24 cellular contexts compared by ENCODE assay signal in genomic region chr19:31353826-31354225, GRCh38. TPM values are rescaled to one million over a fixed set of nuclear protein-coding genes. Genes with fewer than 3 reads are reported as not detected.
DNase-seq lines count a peak whose midpoint lies in the region; ATAC-seq, FAIRE-seq and TF ChIP-seq lines count a peak whose summit lies in the region.
"Had no signal": no experiment of that assay in that cellular context is flagged by ENCODE, and none has a peak within 500 bp of the region (broad histone marks: within the 10 kb centered on the region; RNA-seq: fewer than 3 reads in every experiment).

No MANE protein-coding gene starts in this region.

- no peak overlapping the region for H3K9ac ChIP-seq in smooth muscle cell (ENCODE audit: low read depth)

- intact Hi-C loops in body of pancreas (cut with DNase I): loop anchor here (10.0 kb wide), 1 partner anchor 679 kb away; no protein-coding TSS in a partner anchor
- intact Hi-C loops in activated CD4-positive, alpha-beta T cell treated with anti-CD3 and anti-CD28 coated beads, Interleukin-2, amount 10 ng/mL, durations not matched to agents 24 days and 14 days (cut with micrococcal nuclease): loop anchor here (5.0 to 10.0 kb wide), 2 partner anchors 672 to 1321 kb away; partner anchors contain the start of genes ANKRD27 and RGS9BP

- CTCF ChIA-PET in activated CD4-positive, alpha-beta T cell treated with anti-CD3 and anti-CD28 coated beads, Interleukin-2, amount 10 ng/mL, durations not matched to agents 7 days and 5 days (lab: Charles Lee): interaction anchor here (0.6 to 1.6 kb wide), 4 partner anchors 18 to 299 kb away, joined by 3 to 4 read pairs (median 3); no protein-coding TSS in a partner anchor

- H3K36me3 ChIP-seq in body of pancreas (replicated peaks in 1 of 2; ENCODE audit: insufficient read depth in 1 of 2, low read depth in 2 of 2) (no peaks in the 10 kb centered on the region), smooth muscle cell (ENCODE audit: low read depth) (no peaks in the 10 kb centered on the region)

- peak in 2 of 7 experiments; percentile 10 to 13 for TF ChIP-seq CTCF in body of pancreas (IDR thresholded peaks at IDR 0.05)
- TF ChIP-seq CTCF in mesothelial cell of epicardium (IDR thresholded peaks at IDR 0.05; ENCODE audit: unreplicated experiment): no peak
- peak; percentile 12 for TF ChIP-seq CTCF in smooth muscle cell (IDR thresholded peaks at IDR 0.05; ENCODE audit: borderline replicate concordance, insufficient read depth, poor library complexity, severe bottlenecking)

- H3K4me2 ChIP-seq in smooth muscle cell: peak overlapping the region; percentile 92
- H3K4me2 ChIP-seq: A549 had no signal

- WGBS in body of pancreas, 2 donors: 21 to 23% methylated on average over 10 of the region's 10 CpGs
- 20% methylated on average over 10 of the region's 10 CpGs for WGBS in smooth muscle cell (ENCODE audit: low lambda C conversion rate)

- POLR2A ChIA-PET in activated CD4-positive, alpha-beta T cell treated with anti-CD3 and anti-CD28 coated beads, Interleukin-2, amount 10 ng/mL, durations not matched to agents 7 days and 5 days (lab: Charles Lee): no interaction called here

- H3K79me2 ChIP-seq in smooth muscle cell (ENCODE audit: low read depth): peaks cover 43% of the 10 kb centered on the region

- H3K4me3 Mint-ChIP-seq in activated CD4-positive, alpha-beta T cell treated with anti-CD3 and anti-CD28 coated beads, Interleukin-2, amount 10 ng/mL, durations not matched to agents 7 days and 5 days: no peak overlapping the region
- H3K4me3 Mint-ChIP-seq in mesothelial cell of epicardium: peak overlapping the region; percentile 87
- H3K4me3 Mint-ChIP-seq in activated CD4-positive, alpha-beta T cell treated with anti-CD3 and anti-CD28 coated beads, Interleukin-2, amount 10 ng/mL, durations not matched to agents 24 days and 14 days: no peak overlapping the region
- H3K4me3 Mint-ChIP-seq: activated naive CD8-positive, alpha-beta T cell treated with anti-CD3 and anti-CD28 coated beads, Interleukin-2, amount 10 ng/mL, durations not matched to agents 7 days and 5 days; CD8-positive, alpha-beta T cell had no signal

- H3K27ac ChIP-seq in body of pancreas (no peak overlapping the region), smooth muscle cell (ENCODE audit: low read depth) (peak overlapping the region; percentile 84)
- H3K27ac ChIP-seq: A549 had no signal

- no peak overlapping the region for H2AFZ ChIP-seq in smooth muscle cell (ENCODE audit: low read depth)

- H3K9me3 Mint-ChIP-seq in activated CD4-positive, alpha-beta T cell treated with anti-CD3 and anti-CD28 coated beads, Interleukin-2, amount 10 ng/mL, durations not matched to agents 7 days and 5 days: no peaks in the 10 kb centered on the region
- H3K9me3 Mint-ChIP-seq in mesothelial cell of epicardium: no peaks in the 10 kb centered on the region
- H3K9me3 Mint-ChIP-seq in activated CD4-positive, alpha-beta T cell treated with anti-CD3 and anti-CD28 coated beads, Interleukin-2, amount 10 ng/mL, durations not matched to agents 24 days and 14 days: no peaks in the 10 kb centered on the region
- H3K9me3 Mint-ChIP-seq: activated naive CD8-positive, alpha-beta T cell treated with anti-CD3 and anti-CD28 coated beads, Interleukin-2, amount 10 ng/mL, durations not matched to agents 7 days and 5 days; CD8-positive, alpha-beta T cell had no signal

- peak; percentile 37 for DNase-seq in activated CD4-positive, alpha-beta T cell treated with anti-CD3 and anti-CD28 coated beads for 48 hours
- DNase-seq in activated CD4-positive, alpha-beta T cell treated with anti-CD3 and anti-CD28 coated beads, Interleukin-2, amount 10 ng/mL, durations not matched to agents 7 days and 5 days: no peak
- peak; percentile 38 to 55 (median 50) for DNase-seq in body of pancreas
- DNase-seq in mesothelial cell of epicardium (ENCODE audit: low spot score in 2 of 2, unreplicated experiment in 2 of 2): no peak
- DNase-seq in smooth muscle cell (lab: John Stamatoyannopoulos, UW; ENCODE audit: unreplicated experiment): no peak
- DNase-seq in GM12891 (ENCODE audit: insufficient read length, low spot score): no peak
- DNase-seq in NOMO-1 (lab: John Stamatoyannopoulos, UW; ENCODE audit: unreplicated experiment in 2 of 2): no peak
- no peak for DNase-seq in activated CD4-positive, alpha-beta T cell treated with anti-CD3 and anti-CD28 coated beads, Interleukin-2, amount 10 ng/mL, durations not matched to agents 24 days and 14 days
- DNase-seq: activated CD4-positive, CD25-positive, alpha-beta regulatory T cell treated with anti-CD3 and anti-CD28 coated beads, Interleukin-2, amount 50 U/mL, for 72 hours; activated naive CD8-positive, alpha-beta T cell treated with anti-CD3 and anti-CD28 coated beads, Interleukin-2, amount 10 ng/mL, durations not matched to agents 7 days and 5 days; activated T-cell treated with anti-CD3 and anti-CD28 coated beads, Interleukin-2, amount 50 U/mL, for 1 hour; CD8-positive, alpha-beta T cell; effector CD8-positive, alpha-beta T cell; EL; hippocampal formation; left ventricle myocardium superior; naive B cell; NCI-H2227 treated with DMSO at 0.1 percent for 48 hours; NK-92 treated with Interleukin-12 subunit alpha and Interleukin-12 subunit beta, amount 100 ng/mL, for 24 hours; stimulated activated CD4-positive, alpha-beta T cell treated with anti-CD3 and anti-CD28 coated beads, Interleukin-4, amount 100 ng/mL, for 4 hours; T-helper 1 cell had no signal

- TF ChIP-seq POLR2A in body of pancreas (IDR thresholded peaks at IDR 0.05): no peak
- no peak for TF ChIP-seq POLR2A in GM12891 (IDR thresholded peaks at IDR 0.05; ENCODE audit: low read depth, low read length)

- ATAC-seq in body of pancreas: no peak
- ATAC-seq: A549; CD8-positive, alpha-beta T cell; GM12878; left ventricle myocardium superior; Right ventricle myocardium inferior had no signal

- peaks cover 6% of the 10 kb centered on the region for H3F3A ChIP-seq in smooth muscle cell (ENCODE audit: low read depth)

- peaks cover 20% of the 10 kb centered on the region for H3K4me1 ChIP-seq in body of pancreas
- H3K4me1 ChIP-seq in smooth muscle cell (ENCODE audit: low read depth): peaks cover 23% of the 10 kb centered on the region

- H3K9me3 ChIP-seq in body of pancreas (no peaks in the 10 kb centered on the region), smooth muscle cell (replicated peaks; ENCODE audit: low read depth) (no peaks in the 10 kb centered on the region)
- H3K9me3 ChIP-seq: A549 had no signal

- H3K27me3 ChIP-seq in body of pancreas (peaks cover 0 to 25% of the 10 kb centered on the region in 2 donors), smooth muscle cell (ENCODE audit: low read depth) (no peaks in the 10 kb centered on the region)

- H3K4me1 Mint-ChIP-seq in activated CD4-positive, alpha-beta T cell treated with anti-CD3 and anti-CD28 coated beads, Interleukin-2, amount 10 ng/mL, durations not matched to agents 7 days and 5 days: peaks cover 19% of the 10 kb centered on the region
- H3K4me1 Mint-ChIP-seq in mesothelial cell of epicardium: peaks cover 50% of the 10 kb centered on the region
- peaks cover 28% of the 10 kb centered on the region for H3K4me1 Mint-ChIP-seq in activated CD4-positive, alpha-beta T cell treated with anti-CD3 and anti-CD28 coated beads, Interleukin-2, amount 10 ng/mL, durations not matched to agents 24 days and 14 days

- H4K20me1 ChIP-seq in smooth muscle cell (ENCODE audit: low read depth): peaks cover 20% of the 10 kb centered on the region

- no peak overlapping the region for H3K27ac Mint-ChIP-seq in activated CD4-positive, alpha-beta T cell treated with anti-CD3 and anti-CD28 coated beads, Interleukin-2, amount 10 ng/mL, durations not matched to agents 7 days and 5 days
- H3K27ac Mint-ChIP-seq in mesothelial cell of epicardium: peak overlapping the region; percentile 91
- H3K27ac Mint-ChIP-seq in activated CD4-positive, alpha-beta T cell treated with anti-CD3 and anti-CD28 coated beads, Interleukin-2, amount 10 ng/mL, durations not matched to agents 24 days and 14 days: no peak overlapping the region
- H3K27ac Mint-ChIP-seq: activated naive CD8-positive, alpha-beta T cell treated with anti-CD3 and anti-CD28 coated beads, Interleukin-2, amount 10 ng/mL, durations not matched to agents 7 days and 5 days; CD8-positive, alpha-beta T cell had no signal

- H3K4me3 ChIP-seq in body of pancreas: no peak overlapping the region
- no peak overlapping the region for H3K4me3 ChIP-seq in smooth muscle cell
- H3K4me3 ChIP-seq: A549, GM12878 had no signal

- H3K36me3 Mint-ChIP-seq in activated CD4-positive, alpha-beta T cell treated with anti-CD3 and anti-CD28 coated beads, Interleukin-2, amount 10 ng/mL, durations not matched to agents 7 days and 5 days (ENCODE audit: low read depth): no peaks in the 10 kb centered on the region
- H3K36me3 Mint-ChIP-seq in mesothelial cell of epicardium: no peaks in the 10 kb centered on the region
- H3K36me3 Mint-ChIP-seq in activated CD4-positive, alpha-beta T cell treated with anti-CD3 and anti-CD28 coated beads, Interleukin-2, amount 10 ng/mL, durations not matched to agents 24 days and 14 days (ENCODE audit: low read depth): peaks cover 4% of the 10 kb centered on the region

- peaks cover 75% of the 10 kb centered on the region for H3K27me3 Mint-ChIP-seq in activated CD4-positive, alpha-beta T cell treated with anti-CD3 and anti-CD28 coated beads, Interleukin-2, amount 10 ng/mL, durations not matched to agents 7 days and 5 days
- H3K27me3 Mint-ChIP-seq in mesothelial cell of epicardium (ENCODE audit: low read depth): peaks cover 71% of the 10 kb centered on the region
- peaks cover 68% of the 10 kb centered on the region for H3K27me3 Mint-ChIP-seq in activated CD4-positive, alpha-beta T cell treated with anti-CD3 and anti-CD28 coated beads, Interleukin-2, amount 10 ng/mL, durations not matched to agents 24 days and 14 days

- FAIRE-seq in GM12891 (lab: Jason Lieb, UNC): no peak
- FAIRE-seq: A549, GM12878 had no signal

TF ChIP-seq in GM12891, 5 proteins besides CTCF, POLR2A, EP300 and RAD21:
- TF ChIP-seq POU2F2 (IDR thresholded peaks at IDR 0.05; ENCODE audit: low read depth, low read length) (no peak), POLR2AphosphoS5 (IDR thresholded peaks at IDR 0.05; ENCODE audit: low read depth, low read length) (no peak), SPI1 (IDR thresholded peaks at IDR 0.05; ENCODE audit: low read depth, low read length) (no peak), PAX5 (IDR thresholded peaks at IDR 0.05; ENCODE audit: insufficient read depth, low read length, severe bottlenecking) (no peak), TAF1 (IDR thresholded peaks at IDR 0.05; ENCODE audit: low read depth, low read length) (no peak)
TF ChIP-seq in GM12891: peak in this region for 0.

RNA-seq across cellular contexts. Expression of gene TSHZ3, which starts 4.6 kb away (rescaled TPM):
- total RNA-seq in activated CD4-positive, alpha-beta T cell treated with anti-CD3 and anti-CD28 coated beads, Interleukin-2, amount 10 ng/mL, durations not matched to agents 7 days and 5 days: 1 to 10 TPM; 1.7 to 1.8 TPM
- total RNA-seq in body of pancreas: 1 to 10 TPM; 1.3 to 3.0 TPM
- 82.5 to 87.1 TPM (median 82.9 TPM) in 3 replicates for total RNA-seq in mesothelial cell of epicardium
- 19.6 and 23.7 TPM in 2 replicates for total RNA-seq in smooth muscle cell
- polyA plus RNA-seq in smooth muscle cell: 20.5 and 21.8 TPM in 2 replicates
- not detected for polyA plus RNA-seq in GM12891 (2012; ENCODE audit: low read depth, missing spikeins)
- 1.3 and 1.6 TPM in 2 replicates for total RNA-seq in activated CD4-positive, alpha-beta T cell treated with anti-CD3 and anti-CD28 coated beads, Interleukin-2, amount 10 ng/mL, durations not matched to agents 24 days and 14 days
- total RNA-seq: CD8-positive, alpha-beta T cell had no signal
- polyA plus RNA-seq: GM12878 had no signal

Comparison
In these comparisons a context has a peak if more than half of its experiments do, and no peak if none do; other contexts are left out.
1. DNase-seq: peak in activated CD4-positive, alpha-beta T cell treated with anti-CD3 and anti-CD28 coated beads for 48 hours (single experiment) and body of pancreas (4 of 4); none in activated CD4-positive, alpha-beta T cell treated with anti-CD3 and anti-CD28 coated beads, Interleukin-2, amount 10 ng/mL, durations not matched to agents 7 days and 5 days (single experiment), mesothelial cell of epicardium (0 of 2), smooth muscle cell (single experiment), GM12891 (single experiment), NOMO-1 (0 of 2) and activated CD4-positive, alpha-beta T cell treated with anti-CD3 and anti-CD28 coated beads, Interleukin-2, amount 10 ng/mL, durations not matched to agents 24 days and 14 days (single experiment).